ENCODE assay signal across 8 cellular contexts in the genomic region with DNA sequence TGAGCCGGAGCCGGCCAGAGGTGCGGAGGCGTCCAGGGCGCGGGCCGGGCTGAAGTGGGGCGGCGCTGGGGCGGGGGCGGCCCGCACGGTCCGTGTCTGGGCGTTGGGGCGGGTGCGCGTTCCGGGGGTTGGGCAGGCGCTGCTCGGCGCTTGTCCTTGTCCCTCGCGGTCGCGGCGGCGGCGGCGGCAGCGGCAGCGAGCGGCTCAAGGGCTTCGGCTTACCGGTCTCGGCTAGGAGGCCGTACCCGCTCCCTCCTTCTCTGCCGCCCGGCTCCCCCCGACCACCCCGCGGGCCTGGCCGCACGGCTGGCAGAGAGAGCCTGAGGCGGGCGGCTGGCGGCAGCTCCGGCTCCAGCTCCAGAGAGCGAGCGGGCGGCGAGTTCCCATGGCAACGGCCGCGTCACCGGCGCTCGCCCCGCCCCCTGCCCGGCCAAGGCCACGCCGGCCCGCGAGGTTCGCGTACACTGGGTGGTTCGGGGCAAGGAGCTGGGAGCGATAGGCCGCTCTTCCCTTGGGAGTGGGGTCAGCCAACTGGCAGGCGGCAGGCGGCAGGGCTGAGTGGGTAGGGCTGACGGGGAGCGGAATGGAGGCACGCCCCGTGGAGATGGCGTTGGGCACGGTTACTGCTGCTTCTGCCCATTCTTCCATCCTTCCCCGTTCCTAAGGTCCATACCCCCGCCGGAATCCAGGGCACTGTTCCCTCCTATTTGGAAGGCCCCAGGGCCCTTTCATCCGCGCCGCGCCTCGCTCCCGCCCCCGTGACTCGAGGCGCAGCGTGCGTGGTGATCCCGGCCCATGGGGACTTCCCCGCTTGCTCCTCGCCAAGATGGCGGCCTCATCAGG. TPM values are rescaled to one million over a fixed set of nuclear protein-coding genes. Genes with fewer than 3 reads are reported as not detected.
A peak's percentile ranks its signal among the peaks of the same experiment; 100 is the strongest.
DNase-seq lines count a peak whose midpoint lies in the region; ATAC-seq and TF ChIP-seq lines count a peak whose summit lies in the region.

A gene with protein sequence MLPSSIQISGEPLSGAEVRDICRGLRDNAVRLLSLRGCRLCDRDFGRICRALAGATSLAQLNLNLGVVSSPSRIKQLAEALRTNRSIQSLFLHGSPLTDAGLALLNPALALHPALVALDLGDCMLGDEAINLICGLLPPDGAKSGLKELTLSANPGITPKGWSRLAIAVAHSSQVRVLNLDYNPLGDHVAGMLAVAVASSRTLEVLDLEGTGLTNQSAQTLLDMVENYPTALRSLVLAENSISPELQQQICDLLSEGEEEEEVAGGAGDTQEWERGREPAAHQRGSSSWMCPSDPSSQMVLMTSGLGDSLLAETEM (minus strand): TSS at position 363 of the 843 bp plus-strand sequence. CDS start 561 bp downstream, outside the sequence.

- DNase-seq in HEK293T (ENCODE audit: extremely low spot score) (peak; percentile 85), NCI-H2171 treated with DMSO at 0.1 percent for 48 hours (lab: John Stamatoyannopoulos, UW) (peak; percentile 29), cerebellum (ENCODE audit: low spot score) (peak; percentile 95), kidney glomerular epithelial cell (lab: John Stamatoyannopoulos, UW) (peak; percentile 63)
- DNase-seq in activated CD4-positive, alpha-beta T cell treated with anti-CD3 and anti-CD28 coated beads for 1 hour, result peak; percentile 65
- DNase-seq in stimulated activated CD4-positive, alpha-beta T cell treated with anti-CD3 and anti-CD28 coated beads, Interleukin-15, amount 100 ng/mL, for 1 hour (ENCODE audit: low read depth in 1 of 2, low spot score in 1 of 2), result peak; percentile 55 to 72

- ATAC-seq in HG03457 (IDR thresholded peaks at IDR 0.05; ENCODE audit: unreplicated experiment), result no peak

- H3K9me3 ChIP-seq in ES-I3 (ENCODE audit: control insufficient read depth, insufficient read depth, low read length), result no peaks in the 10 kb centered on the region

- peaks cover 16% of the 10 kb centered on the region for H3K36me3 ChIP-seq in ES-I3 (ENCODE audit: insufficient read depth, low read length)

- no peaks in the 10 kb centered on the region for H3K4me1 ChIP-seq in ES-I3 (ENCODE audit: insufficient read depth, low read length)

- peak within 1 kb of the TSS; percentile 76; the same call in 1 of the 2 replicates for H3K9ac ChIP-seq in ES-I3 (ENCODE audit: low read depth, low read length)

- CTCF ChIA-PET in HEK293T (lab: Yijun Ruan, JAX), result interaction anchor here (0.9 kb wide), 1 partner anchor 120 kb away, joined by 3 read pairs; no protein-coding TSS in a partner anchor

- POLR2A ChIA-PET in HEK293T (lab: Yijun Ruan, JAX), result interaction anchor here (0.9 to 1.8 kb wide), 3 partner anchors 32 to 263 kb away, joined by 3 to 7 read pairs (median 4); a partner anchor contains a TSS

TF ChIP-seq in HEK293T, 16 proteins besides CTCF, POLR2A, EP300 and RAD21:
- no peak for TF ChIP-seq BHLHE40 (IDR thresholded peaks at IDR 0.05; ENCODE audit: borderline replicate concordance)

RNA-seq across cellular contexts. Expression of the gene that starts here (rescaled TPM):
- 1.8 TPM for total RNA-seq in cerebellum

Comparison
In these comparisons a context has a peak if more than half of its experiments do, and no peak if none do; other contexts are left out.
1. DNase-seq: peak in every context shown above with its lines; median percentile 95 in cerebellum; 85 in HEK293T; 65 in activated CD4-positive, alpha-beta T cell treated with anti-CD3 and anti-CD28 coated beads for 1 hour; 64 in stimulated activated CD4-positive, alpha-beta T cell treated with anti-CD3 and anti-CD28 coated beads, Interleukin-15, amount 100 ng/mL, for 1 hour; 63 in kidney glomerular epithelial cell; 29 in NCI-H2171 treated with DMSO at 0.1 percent for 48 hours.